ENCODE assay signal across 8 cellular contexts in the genomic region with DNA sequence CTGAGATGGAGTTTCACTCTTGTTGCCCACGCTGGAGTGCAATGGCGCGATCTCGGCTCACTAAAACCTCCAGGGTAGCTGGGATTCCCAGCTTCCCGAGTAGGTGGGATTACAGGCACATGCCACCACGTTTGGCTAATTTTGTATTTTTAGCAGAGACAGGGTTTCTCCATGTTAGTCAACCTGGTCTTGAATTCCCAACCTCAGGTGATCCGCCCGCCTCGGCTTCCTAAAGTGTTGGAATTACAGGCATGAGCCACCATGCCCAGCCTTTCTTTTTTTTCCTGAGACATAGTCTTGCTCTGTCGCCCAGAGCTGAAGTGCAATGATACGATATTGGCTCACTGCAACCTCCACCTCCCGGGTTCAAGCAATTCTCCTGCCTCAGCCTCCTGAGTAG. TPM values are rescaled to one million over a fixed set of nuclear protein-coding genes. Genes with fewer than 3 reads are reported as not detected.
A peak's percentile ranks its signal among the peaks of the same experiment; 100 is the strongest.
DNase-seq lines count a peak whose midpoint lies in the region; ATAC-seq, FAIRE-seq and TF ChIP-seq lines count a peak whose summit lies in the region.
"Not testable (repeated sequence)": the region's sequence is repeated elsewhere in the genome, so short reads cannot be mapped to it uniquely, and the experiment has no call there.

No MANE protein-coding gene starts in this region.

- H3K4me2 ChIP-seq in OCI-LY7 (ENCODE audit: low read length): peak overlapping the region; percentile 58
- not testable (repeated sequence) for H3K4me2 ChIP-seq in endothelial cell of umbilical vein (ENCODE audit: insufficient read depth, low read length); trophoblast cell (ENCODE audit: low read length)

- not testable (repeated sequence) for H3K9me2 ChIP-seq in OCI-LY7 (ENCODE audit: insufficient read depth, low read length)

- H4K8ac ChIP-seq in trophoblast cell (ENCODE audit: low read depth, low read length): not testable (repeated sequence)

- H3K4me3 Mint-ChIP-seq in WTC11: not testable (repeated sequence)

- H3K18ac ChIP-seq in trophoblast cell (ENCODE audit: low read length): not testable (repeated sequence)

- not testable (repeated sequence) for H3K4me3 ChIP-seq in OCI-LY7 (ENCODE audit: low read depth, low read length, poor library complexity, severe bottlenecking); endothelial cell of umbilical vein (replicated peaks in 1 of 3; ENCODE audit: insufficient read depth in 1 of 3, low read depth in 1 of 3, low read length in 3 of 3); lower lobe of right lung; trophoblast cell (ENCODE audit: low read depth, low read length); spleen; upper lobe of left lung

- H3K27ac ChIP-seq in 22Rv1 (peak overlapping the region; percentile 22), OCI-LY7 (ENCODE audit: low read depth, low read length, poor library complexity, severe bottlenecking) (peak overlapping the region; percentile 60), lower lobe of right lung (peak overlapping the region; percentile 56), upper lobe of left lung (peak overlapping the region in 3 of 4 donors; percentile 71 to 82 (median 79))
- not testable (repeated sequence) for H3K27ac ChIP-seq in endothelial cell of umbilical vein (ENCODE audit: insufficient read depth, low read depth, low read length); trophoblast cell (ENCODE audit: low read depth, low read length); spleen

- peak; percentile 15 for FAIRE-seq in endothelial cell of umbilical vein (lab: Jason Lieb, UNC)

- H2BK120ac ChIP-seq in trophoblast cell (ENCODE audit: insufficient read depth, low read length, poor library complexity): not testable (repeated sequence)

- peaks cover 16% of the 10 kb centered on the region for H3K4me1 Mint-ChIP-seq in WTC11

- H2BK5ac ChIP-seq in trophoblast cell (ENCODE audit: low read depth, low read length, poor library complexity): not testable (repeated sequence)

- H4K91ac ChIP-seq in trophoblast cell (ENCODE audit: low read depth, low read length): peak overlapping the region; percentile 13

- intact Hi-C loops in OCI-LY7 (cut with micrococcal nuclease; ENCODE audit: unreplicated experiment); endothelial cell of umbilical vein (cut with micrococcal nuclease); lower lobe of right lung (cut with DNase I); spleen (cut with DNase I; ENCODE audit: low total_unique reads): not testable (repeated sequence)

- DNase-seq in OCI-LY7 (ENCODE audit: low spot score); WTC11 (ENCODE audit: low spot score); endothelial cell of umbilical vein (ENCODE audit: low read depth, low spot score); lower lobe of right lung; upper lobe of left lung: not testable (repeated sequence)
- DNase-seq in trophoblast cell: peak; percentile 65 to 77
- peak; percentile 41 for DNase-seq in spleen

- TF ChIP-seq EP300 in upper lobe of left lung (IDR thresholded peaks at IDR 0.05): not testable (repeated sequence)

- H3K27me3 Mint-ChIP-seq in WTC11 (ENCODE audit: low read depth): not testable (repeated sequence)

- not testable (repeated sequence) for H3K27me3 ChIP-seq in endothelial cell of umbilical vein (ENCODE audit: control insufficient read depth in 2 of 2, insufficient read depth in 2 of 2, low read length in 2 of 2); lower lobe of right lung (ENCODE audit: low read depth); trophoblast cell (ENCODE audit: insufficient read depth, low read length); spleen (replicated peaks in 1 of 7); upper lobe of left lung

- not testable (repeated sequence) for TF ChIP-seq CTCF in 22Rv1 (IDR thresholded peaks at IDR 0.05); OCI-LY7 (conservative IDR thresholded peaks at IDR 0.05; ENCODE audit: low read length); WTC11 (IDR thresholded peaks at IDR 0.05); endothelial cell of umbilical vein (IDR thresholded peaks at IDR 0.05; ENCODE audit: extremely low read depth in 1 of 2, insufficient read depth in 1 of 2, low read depth in 1 of 2, low read length in 2 of 2); lower lobe of right lung (IDR thresholded peaks at IDR 0.05); spleen (IDR thresholded peaks at IDR 0.05 in 8 of 11, conservative IDR thresholded peaks at IDR 0.05 in 3 of 11); upper lobe of left lung (IDR thresholded peaks at IDR 0.05)

- no CpG with 5 or more reads among the region's 12 CpGs for WGBS in trophoblast cell (ENCODE audit: extremely low coverage, insufficient coverage, insufficient read length)
- 94 to 97% (median 96%) methylated on average over 12 of the region's 12 CpGs for WGBS in spleen, 5 donors
- WGBS in upper lobe of left lung, 2 donors: 94% methylated on average over 12 of the region's 12 CpGs

- not testable (repeated sequence) for H3K36me3 Mint-ChIP-seq in WTC11

- H3K79me1 ChIP-seq in trophoblast cell (ENCODE audit: low read length): peaks cover 24% of the 10 kb centered on the region

- H3K9ac ChIP-seq in endothelial cell of umbilical vein (replicated peaks; ENCODE audit: extremely low read depth, insufficient read depth, low read length); trophoblast cell (ENCODE audit: low read length): not testable (repeated sequence)

- H3K36me3 ChIP-seq in OCI-LY7 (ENCODE audit: insufficient read depth, low read length); endothelial cell of umbilical vein (ENCODE audit: control insufficient read depth in 2 of 2, extremely low read depth in 1 of 2, insufficient read depth in 2 of 2, low read length in 2 of 2); lower lobe of right lung; trophoblast cell (ENCODE audit: control insufficient read depth in 1 of 2, insufficient read depth in 2 of 2, low read length in 2 of 2); spleen; upper lobe of left lung: not testable (repeated sequence)

- H3K4me1 ChIP-seq in OCI-LY7 (ENCODE audit: insufficient read depth, low read length, poor library complexity, severe bottlenecking) (peaks cover 38% of the 10 kb centered on the region), endothelial cell of umbilical vein (ENCODE audit: control insufficient read depth, extremely low read depth, insufficient read depth, low read length) (peaks cover 12% of the 10 kb centered on the region), lower lobe of right lung (peaks cover 47% of the 10 kb centered on the region), trophoblast cell (ENCODE audit: control insufficient read depth in 1 of 2, insufficient read depth in 2 of 2, low read length in 2 of 2) (peaks cover 16 to 17% of the 10 kb centered on the region in 2 experiments), spleen (peaks cover 15 to 75% (median 40%) of the 10 kb centered on the region in 6 donors), upper lobe of left lung (peaks cover 36 to 63% (median 53%) of the 10 kb centered on the region in 4 donors)

- H3K23ac ChIP-seq in trophoblast cell (ENCODE audit: low read length): not testable (repeated sequence)

- POLR2A ChIA-PET in OCI-LY7 (lab: Charles Lee): interaction anchor here (0.8 kb wide), 1 partner anchor 36 kb away, joined by 3 read pairs; no protein-coding TSS in a partner anchor
- POLR2A ChIA-PET in WTC11 (lab: Charles Lee); endothelial cell of umbilical vein (lab: Charles Lee): not testable (repeated sequence)

- H3K27ac Mint-ChIP-seq in WTC11: 0 out of 2 replicates have a peak overlapping the region, but pooled peaks have one; percentile 36

- not testable (repeated sequence) for H3K79me2 ChIP-seq in OCI-LY7 (ENCODE audit: insufficient read depth, low read depth, low read length); endothelial cell of umbilical vein (ENCODE audit: control insufficient read depth, insufficient read depth, low read length); trophoblast cell (ENCODE audit: control insufficient read depth, insufficient read depth, low read length, poor library complexity)

- not testable (repeated sequence) for H3K14ac ChIP-seq in trophoblast cell (ENCODE audit: low read length)

- not testable (repeated sequence) for H2AK5ac ChIP-seq in trophoblast cell (ENCODE audit: low read length)

- dilution Hi-C loops in endothelial cell of umbilical vein (cut with MboI; ENCODE audit: extremely low pct_ligation_motif_present, low sequenced_read_pairs): not testable (repeated sequence)

- H3K9me1 ChIP-seq in endothelial cell of umbilical vein (replicated peaks; ENCODE audit: control insufficient read depth, extremely low read depth, insufficient read depth, low read length): not testable (repeated sequence)

- H3K9me3 Mint-ChIP-seq in WTC11: not testable (repeated sequence)

- H2AFZ ChIP-seq in OCI-LY7 (ENCODE audit: low read length); endothelial cell of umbilical vein (ENCODE audit: low read depth, low read length); trophoblast cell (ENCODE audit: insufficient read depth, low read length, poor library complexity): not testable (repeated sequence)

- H4K12ac ChIP-seq in trophoblast cell (ENCODE audit: low read depth, low read length): not testable (repeated sequence)

- not testable (repeated sequence) for H4K20me1 ChIP-seq in OCI-LY7 (ENCODE audit: insufficient read depth, low read length); endothelial cell of umbilical vein (replicated peaks; ENCODE audit: control insufficient read depth, extremely low read depth, insufficient read depth, low read length)

- not testable (repeated sequence) for H3K4ac ChIP-seq in trophoblast cell (ENCODE audit: low read depth, low read length)

- CTCF ChIA-PET in OCI-LY7 (lab: Charles Lee; ENCODE audit: unreplicated experiment): not testable (repeated sequence)
- CTCF ChIA-PET in WTC11 (lab: Charles Lee): interaction anchor here (0.9 to 1.4 kb wide), 3 partner anchors 11 to 110 kb away, joined by 3 to 4 read pairs (median 3); no protein-coding TSS in a partner anchor
- CTCF ChIA-PET in endothelial cell of umbilical vein (lab: Charles Lee): interaction anchor here (0.9 kb wide), 1 partner anchor 24 kb away, joined by 3 read pairs; no protein-coding TSS in a partner anchor

- not testable (repeated sequence) for H3K9me3 ChIP-seq in OCI-LY7 (ENCODE audit: low read length); endothelial cell of umbilical vein (replicated peaks; ENCODE audit: control insufficient read depth, insufficient read depth, low read length); lower lobe of right lung; trophoblast cell (ENCODE audit: insufficient read depth, low read depth, low read length); spleen; upper lobe of left lung

- ATAC-seq in WTC11; lower lobe of right lung; upper lobe of left lung (ENCODE audit: low FRiP score in 2 of 2): not testable (repeated sequence)

- H2BK12ac ChIP-seq in trophoblast cell (ENCODE audit: low read length): not testable (repeated sequence)

- BruUV-seq in OCI-LY7 (replicated peaks; lab: Mats Ljungman, UMichigan); endothelial cell of umbilical vein (replicated peaks; lab: Mats Ljungman, UMichigan): not testable (repeated sequence)

- TF ChIP-seq POLR2A in endothelial cell of umbilical vein (IDR thresholded peaks at IDR 0.05; ENCODE audit: low read depth, low read length); spleen (IDR thresholded peaks at IDR 0.05); upper lobe of left lung (IDR thresholded peaks at IDR 0.05): not testable (repeated sequence)

RNA-seq across cellular contexts. Expression of a gene that starts 25.2 kb away (rescaled TPM):
- total RNA-seq in OCI-LY7 (2014; rRNA removed; shearing (Covaris generic)): 62.8 and 73.4 TPM in 2 replicates
- total RNA-seq in OCI-LY7 (2022) (126 and 156 TPM in 2 replicates), WTC11 (2021) (186 to 209 TPM (median 189 TPM) in 3 replicates), endothelial cell of umbilical vein (134 and 138 TPM in 2 replicates), lower lobe of right lung (84.0 TPM), spleen (100 to 1,000 TPM in 3 of 7 donors, 10 to 100 TPM in 4; 54.0 to 122 (median 94.2) TPM), upper lobe of left lung (100 to 1,000 TPM in 2 of 6 donors, 10 to 100 TPM in 4; 60.8 to 182 (median 88.0) TPM)
- polyA plus RNA-seq in endothelial cell of umbilical vein (26.2 and 27.3 TPM in 2 replicates), spleen (10 to 100 TPM; 11.6 to 25.5 (median 12.6) TPM)
- 43.0 and 43.3 TPM in 2 replicates for polyA plus RNA-seq in endothelial cell of umbilical vein (2011; cell fraction: cytosol; rRNA removed)
- 28.3 and 42.4 TPM in 2 replicates for polyA plus RNA-seq in endothelial cell of umbilical vein (2011; cell fraction: nucleus; rRNA removed)
- polyA plus RNA-seq in endothelial cell of umbilical vein (2012): 61.3 and 62.1 TPM in 2 replicates
- 27.8 and 34.0 TPM in 2 replicates for polyA minus RNA-seq in endothelial cell of umbilical vein
- 42.5 TPM for polyA minus RNA-seq in endothelial cell of umbilical vein (2011; cell fraction: cytosol; rRNA and poly(A)+ RNA removed)
- polyA minus RNA-seq in endothelial cell of umbilical vein (2011; cell fraction: nucleus; rRNA and poly(A)+ RNA removed): 15.0 and 27.9 TPM in 2 replicates
- 115 and 116 TPM in 2 replicates for polyA plus RNA-seq in trophoblast cell (2013)

RNA-seq across cellular contexts. Expression of a gene that starts 59.7 kb away (rescaled TPM):
- total RNA-seq in OCI-LY7 (2014; rRNA removed; shearing (Covaris generic)): 31.9 and 58.7 TPM in 2 replicates
- total RNA-seq in OCI-LY7 (2022) (81.7 and 103 TPM in 2 replicates), WTC11 (2021) (47.8 to 56.8 TPM (median 50.3 TPM) in 3 replicates), endothelial cell of umbilical vein (57.3 and 70.0 TPM in 2 replicates), lower lobe of right lung (69.7 TPM), spleen (100 to 1,000 TPM in 4 of 7 donors, 10 to 100 TPM in 3; 77.5 to 133 (median 103) TPM), upper lobe of left lung (100 to 1,000 TPM in 2 of 6 donors, 10 to 100 TPM in 4; 42.3 to 166 (median 64.2) TPM)
- polyA plus RNA-seq in endothelial cell of umbilical vein (36.9 and 43.4 TPM in 2 replicates), spleen (10 to 100 TPM; 12.0 to 29.8 (median 17.7) TPM)
- 22.8 and 25.5 TPM in 2 replicates for polyA plus RNA-seq in endothelial cell of umbilical vein (2011; cell fraction: cytosol; rRNA removed)
- 87.6 and 111 TPM in 2 replicates for polyA plus RNA-seq in endothelial cell of umbilical vein (2011; cell fraction: nucleus; rRNA removed)
- polyA plus RNA-seq in endothelial cell of umbilical vein (2012): 26.8 and 37.1 TPM in 2 replicates
- polyA minus RNA-seq in endothelial cell of umbilical vein: 73.9 and 116 TPM in 2 replicates
- polyA minus RNA-seq in endothelial cell of umbilical vein (2011; cell fraction: cytosol; rRNA and poly(A)+ RNA removed): 25.5 TPM
- polyA minus RNA-seq in endothelial cell of umbilical vein (2011; cell fraction: nucleus; rRNA and poly(A)+ RNA removed): 84.2 and 87.9 TPM in 2 replicates
- 19.5 and 19.9 TPM in 2 replicates for polyA plus RNA-seq in trophoblast cell (2013)
